ENCODE assay signal across 18 cellular contexts in the genomic region with DNA sequence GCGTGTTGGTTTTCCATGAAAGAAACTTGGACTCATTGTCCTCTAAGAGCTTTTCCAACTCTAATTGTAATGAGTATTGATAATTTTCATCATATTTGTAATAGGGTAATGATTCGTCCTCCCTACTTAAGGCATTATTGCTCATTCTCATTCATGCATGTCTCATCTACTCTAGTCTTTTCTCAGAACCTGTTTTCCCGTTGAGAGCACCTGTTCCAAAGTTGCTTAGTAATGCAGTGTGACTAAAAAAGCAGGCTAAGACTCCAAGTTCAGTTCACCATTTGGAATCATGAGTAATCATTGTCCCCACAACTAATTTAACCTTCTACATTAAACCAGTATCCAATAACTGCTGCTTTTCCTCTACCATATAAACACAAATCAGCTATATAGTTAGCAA.
DNase-seq lines count a peak whose midpoint lies in the region; ATAC-seq and TF ChIP-seq lines count a peak whose summit lies in the region.
"Had no signal": no experiment of that assay in that cellular context is flagged by ENCODE, and none has a peak within 500 bp of the region (broad histone marks: within the 10 kb centered on the region; RNA-seq: fewer than 3 reads in every experiment).

No MANE protein-coding gene starts in this region.

- H2AK5ac ChIP-seq in IMR-90 (ENCODE audit: low read depth, low read length), result 0 out of 2 replicates have a peak overlapping the region, but pooled peaks have one; percentile 63

- no peak overlapping the region for H3K56ac ChIP-seq in IMR-90 (ENCODE audit: extremely low read depth, insufficient read depth, low read length)

- H2AFZ ChIP-seq in IMR-90 (replicated peaks; ENCODE audit: low read length, poor library complexity), result no peak overlapping the region

- H3K4me1 ChIP-seq in breast epithelium (no peaks in the 10 kb centered on the region), IMR-90 (ENCODE audit: control insufficient read depth, insufficient read depth, low read length) (peaks cover 2% of the 10 kb centered on the region; the same call in 1 of the 2 replicates), esophagus squamous epithelium (peaks cover 0 to 55% (median 34%) of the 10 kb centered on the region in 3 donors), endodermal cell (ENCODE audit: control insufficient read depth, insufficient read depth, low read length) (no peaks in the 10 kb centered on the region)

- H3K4ac ChIP-seq in IMR-90 (ENCODE audit: low read depth, low read length), result no peak overlapping the region

- H3K79me1 ChIP-seq in IMR-90 (ENCODE audit: low read depth in 1 of 2, low read length in 2 of 2), result no peaks in the 10 kb centered on the region

- no peaks in the 10 kb centered on the region for H3K9me3 Mint-ChIP-seq in MCF 10A (ENCODE audit: unreplicated experiment)
- no peaks in the 10 kb centered on the region for H3K9me3 Mint-ChIP-seq in endodermal cell
- H3K9me3 Mint-ChIP-seq: activated naive CD4-positive, alpha-beta T cell treated with anti-CD3 and anti-CD28 coated beads, Interleukin-2, amount 50 U/mL, for 72 hours; mesothelial cell of epicardium had no signal

- ATAC-seq in IMR-90 (ENCODE audit: low read depth), result no peak
- no peak for ATAC-seq in GM21390 (IDR thresholded peaks at IDR 0.05; ENCODE audit: unreplicated experiment)
- no peak for ATAC-seq in HG02571 (IDR thresholded peaks at IDR 0.05; ENCODE audit: unreplicated experiment)
- ATAC-seq: Panc1 had no signal

- H3K36me3 Mint-ChIP-seq in MCF 10A (ENCODE audit: insufficient read depth, unreplicated experiment), result no peaks in the 10 kb centered on the region
- no peaks in the 10 kb centered on the region for H3K36me3 Mint-ChIP-seq in endodermal cell (ENCODE audit: low read depth)
- H3K36me3 Mint-ChIP-seq: mesothelial cell of epicardium had no signal

- H4K5ac ChIP-seq in IMR-90 (ENCODE audit: low read depth, low read length), result no peak overlapping the region

- H4K91ac ChIP-seq in IMR-90 (ENCODE audit: insufficient read depth, low read depth, low read length), result no peak overlapping the region

- in situ Hi-C loops in IMR-90 (cut with MboI; ENCODE audit: low sequenced_read_pairs), result no loop called here

- no peak for TF ChIP-seq RAD21 in IMR-90 (IDR thresholded peaks at IDR 0.05; ENCODE audit: low read length)

- H3K14ac ChIP-seq in IMR-90 (replicated peaks; ENCODE audit: low read depth, low read length), result peak overlapping the region; percentile 26; the same call in 1 of the 2 replicates

- dilution Hi-C loops in IMR-90 (cut with HindIII; ENCODE audit: low sequenced_read_pairs, unreplicated experiment), result no loop called here

- H4K8ac ChIP-seq in IMR-90 (ENCODE audit: low read depth in 2 of 2, low read length in 2 of 2), result no peak overlapping the region

- no peak for TF ChIP-seq POLR2A in breast epithelium (IDR thresholded peaks at IDR 0.05)
- no peak for TF ChIP-seq POLR2A in IMR-90 (IDR thresholded peaks at IDR 0.05; ENCODE audit: low read depth, low read length)
- no peak for TF ChIP-seq POLR2A in esophagus squamous epithelium (IDR thresholded peaks at IDR 0.05)

- H3K23ac ChIP-seq in IMR-90 (ENCODE audit: low read depth, low read length), result no peak overlapping the region

- no peaks in the 10 kb centered on the region for H3K9me1 ChIP-seq in IMR-90 (ENCODE audit: insufficient read depth, low read length)

- no peaks in the 10 kb centered on the region for H3K36me3 ChIP-seq in breast epithelium
- H3K36me3 ChIP-seq in IMR-90 (ENCODE audit: control insufficient read depth, insufficient read depth, low read length), result no peaks in the 10 kb centered on the region
- H3K36me3 ChIP-seq in esophagus squamous epithelium, result no peaks in the 10 kb centered on the region
- H3K36me3 ChIP-seq in endodermal cell (ENCODE audit: control insufficient read depth, insufficient read depth, low read length), result no peaks in the 10 kb centered on the region

- DNase-seq in MCF 10A (ENCODE audit: unreplicated experiment), result peak; percentile 5
- DNase-seq in breast epithelium (ENCODE audit: low spot score in 2 of 2), result no peak
- DNase-seq in IMR-90, result peak; percentile 53
- no peak for DNase-seq in esophagus squamous epithelium (lab: John Stamatoyannopoulos, UW)
- no peak for DNase-seq in hepatic stellate cell (ENCODE audit: low spot score)
- no peak for DNase-seq in endodermal cell
- DNase-seq: ACHN; activated CD8-positive, alpha-beta memory T cell treated with anti-CD3 and anti-CD28 coated beads, Interleukin-2, amount 50 U/mL, for 48 hours; foreskin melanocyte; NCI-H1092; NCI-H526; occipital lobe; small intestine had no signal

- WGBS in IMR-90 (ENCODE audit: extremely low coverage in 2 of 2, insufficient read length in 1 of 2), 2 experiments, result no CpG with 5 or more reads among the region's 3 CpGs
- 48 to 57% methylated on average over 3 of the region's 3 CpGs for WGBS in esophagus squamous epithelium, 2 donors
- WGBS in endodermal cell (ENCODE audit: insufficient coverage in 1 of 2, insufficient read length in 1 of 2), 2 experiments, result 83 to 94% methylated on average over 1 to 3 of the region's 3 CpGs

- H2BK5ac ChIP-seq in IMR-90 (ENCODE audit: low read depth, low read length, poor library complexity, severe bottlenecking), result no peak overlapping the region

- H3K9me3 ChIP-seq in breast epithelium, result no peaks in the 10 kb centered on the region
- H3K9me3 ChIP-seq in IMR-90 (ENCODE audit: control insufficient read depth, insufficient read depth, low read length), result no peaks in the 10 kb centered on the region
- H3K9me3 ChIP-seq in esophagus squamous epithelium, result no peaks in the 10 kb centered on the region
- H3K9me3 ChIP-seq in endodermal cell (ENCODE audit: control insufficient read depth, low read length), result no peaks in the 10 kb centered on the region

- H3K4me3 ChIP-seq in breast epithelium (no peak overlapping the region), IMR-90 (ENCODE audit: insufficient read depth, low read depth, low read length) (no peak overlapping the region), esophagus squamous epithelium (no peak overlapping the region), endodermal cell (ENCODE audit: low read length) (no peak overlapping the region)

- H3K4me3 Mint-ChIP-seq in MCF 10A (ENCODE audit: unreplicated experiment) (no peak overlapping the region), endodermal cell (no peak overlapping the region)
- H3K4me3 Mint-ChIP-seq: mesothelial cell of epicardium had no signal

- POLR2A ChIA-PET in MCF 10A (lab: Yijun Ruan, JAX) (interaction anchor here (1.0 to 3.9 kb wide), 4 partner anchors 8 to 28 kb away, joined by 3 to 30 read pairs (median 11); no protein-coding TSS in a partner anchor), IMR-90 (lab: Charles Lee; ENCODE audit: unreplicated experiment) (no interaction called here)

- H3K27ac ChIP-seq in breast epithelium, result no peak overlapping the region
- H3K27ac ChIP-seq in IMR-90 (ENCODE audit: insufficient read depth, low read length), result no peak overlapping the region
- peak overlapping the region in 3 of 4 donors; percentile 12 to 63 (median 37) for H3K27ac ChIP-seq in esophagus squamous epithelium
- no peak overlapping the region for H3K27ac ChIP-seq in endodermal cell (ENCODE audit: low read depth, low read length)

- H2BK120ac ChIP-seq in IMR-90 (ENCODE audit: low read depth, low read length), result no peak overlapping the region

- BruUV-seq in MCF 10A (replicated peaks; lab: Mats Ljungman, UMichigan) (no TSS peak), IMR-90 (replicated peaks; lab: Mats Ljungman, UMichigan) (no TSS peak)

- H3K27ac Mint-ChIP-seq in MCF 10A (ENCODE audit: low read depth, unreplicated experiment), result no peak overlapping the region
- H3K27ac Mint-ChIP-seq in endodermal cell, result no peak overlapping the region
- H3K27ac Mint-ChIP-seq: activated naive CD4-positive, alpha-beta T cell treated with anti-CD3 and anti-CD28 coated beads, Interleukin-2, amount 50 U/mL, for 72 hours had no signal

- H3K27me3 Mint-ChIP-seq in MCF 10A (ENCODE audit: insufficient read depth, unreplicated experiment) (no peaks in the 10 kb centered on the region), endodermal cell (ENCODE audit: insufficient read depth) (no peaks in the 10 kb centered on the region)

- intact Hi-C loops in MCF 10A (cut with micrococcal nuclease) (no loop called here), breast epithelium (cut with DNase I; ENCODE audit: low total_unique reads) (no loop called here), IMR-90 (cut with micrococcal nuclease) (no loop called here), esophagus squamous epithelium (cut with DNase I) (no loop called here)

- H2BK20ac ChIP-seq in IMR-90 (ENCODE audit: low read depth, low read length), result no peak overlapping the region; the same call in 1 of the 2 replicates

- no peak overlapping the region for H3K18ac ChIP-seq in IMR-90 (ENCODE audit: low read depth, low read length)

- no peak overlapping the region for H3K9ac ChIP-seq in IMR-90 (ENCODE audit: low read depth, low read length)
- H3K9ac ChIP-seq in endodermal cell (ENCODE audit: extremely low read depth, low read length, poor library complexity, severe bottlenecking), result no peak overlapping the region

- H3K27me3 ChIP-seq in breast epithelium, result no peaks in the 10 kb centered on the region
- H3K27me3 ChIP-seq in IMR-90 (ENCODE audit: control insufficient read depth, insufficient read depth, low read length), result no peaks in the 10 kb centered on the region
- H3K27me3 ChIP-seq in esophagus squamous epithelium, result no peaks in the 10 kb centered on the region
- no peaks in the 10 kb centered on the region for H3K27me3 ChIP-seq in endodermal cell (ENCODE audit: control insufficient read depth, insufficient read depth, low read length, poor library complexity, severe bottlenecking)

- CTCF ChIA-PET in MCF 10A (lab: Yijun Ruan, JAX), result interaction anchor here (0.6 to 1.7 kb wide), 5 partner anchors 10 to 324 kb away, joined by 3 to 5 read pairs (median 4); no protein-coding TSS in a partner anchor
- CTCF ChIA-PET in IMR-90 (lab: Yijun Ruan, JAX), result no interaction called here

- 0 out of 3 replicates have a peak overlapping the region, but pooled peaks have one; percentile 7 for H2BK15ac ChIP-seq in IMR-90 (ENCODE audit: low read depth, low read length)

- H4K20me1 ChIP-seq in IMR-90 (ENCODE audit: insufficient read depth, low read length), result no peaks in the 10 kb centered on the region; the same call in 1 of the 2 replicates

- H3K4me1 Mint-ChIP-seq in MCF 10A (ENCODE audit: insufficient read depth, unreplicated experiment), result peaks cover 19% of the 10 kb centered on the region
- peaks cover 2% of the 10 kb centered on the region for H3K4me1 Mint-ChIP-seq in endodermal cell

- TF ChIP-seq CTCF in MCF 10A (IDR thresholded peaks at IDR 0.05; ENCODE audit: unreplicated experiment) (no peak), breast epithelium (IDR thresholded peaks at IDR 0.05) (no peak), IMR-90 (conservative IDR thresholded peaks at IDR 0.05; ENCODE audit: low read depth, low read length) (no peak), esophagus squamous epithelium (IDR thresholded peaks at IDR 0.05) (no peak), endodermal cell (conservative IDR thresholded peaks at IDR 0.05) (no peak)

- H2AK9ac ChIP-seq in IMR-90 (replicated peaks; ENCODE audit: low read depth, low read length, poor library complexity), result no peak overlapping the region

- no peak overlapping the region for H3K4me2 ChIP-seq in IMR-90 (ENCODE audit: low read depth, low read length)

TF ChIP-seq in IMR-90, 13 proteins besides CTCF, POLR2A, EP300 and RAD21 (continues in another document):
- TF ChIP-seq CEBPB (IDR thresholded peaks at IDR 0.05; ENCODE audit: low read depth, low read length) (no peak), FOS (IDR thresholded peaks at IDR 0.05; ENCODE audit: low read depth, low read length) (no peak)

Comparison
In these comparisons a context has a peak if more than half of its experiments do, and no peak if none do; other contexts are left out.
1. DNase-seq: peak in MCF 10A (single experiment) and IMR-90 (single experiment); none in breast epithelium (0 of 2), esophagus squamous epithelium (single experiment), hepatic stellate cell (single experiment) and endodermal cell (single experiment).
2. H3K27ac ChIP-seq: peak in esophagus squamous epithelium (3 of 4); none in breast epithelium (0 of 2), IMR-90 (single experiment) and endodermal cell (single experiment).